18 cellular contexts compared by ENCODE assay signal in the genomic region with DNA sequence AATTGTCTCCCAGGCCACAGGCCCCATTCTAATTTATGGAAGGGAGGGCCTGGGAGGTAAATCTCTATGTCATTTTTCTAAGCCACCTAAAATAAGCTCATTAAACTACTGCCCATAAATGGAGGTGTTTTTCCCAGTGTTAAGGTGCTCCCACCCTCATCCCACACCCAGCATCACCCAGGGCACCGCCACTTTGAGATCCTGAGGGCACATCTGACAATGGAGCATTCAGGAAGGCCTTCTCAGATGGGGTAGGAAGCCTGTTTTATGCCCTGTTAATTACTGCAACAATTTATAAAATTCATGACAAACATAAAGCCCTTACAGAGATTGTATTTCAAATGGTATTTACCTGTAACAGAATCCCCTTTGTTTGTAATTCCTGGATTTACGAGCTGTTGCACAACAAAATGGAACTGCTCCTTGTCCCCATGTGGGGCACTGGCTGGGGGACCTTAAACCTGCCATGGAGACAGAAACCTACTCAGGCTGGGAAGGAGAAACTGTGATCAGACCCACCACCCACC.
DNase-seq lines count a peak whose midpoint lies in the region; TF ChIP-seq lines count a peak whose summit lies in the region.
"Had no signal": no experiment of that assay in that cellular context is flagged by ENCODE, and none has a peak within 500 bp of the region (broad histone marks: within the 10 kb centered on the region; RNA-seq: fewer than 3 reads in every experiment).

No MANE protein-coding gene starts in this region.

- H2AFZ ChIP-seq in neural progenitor cell (replicated peaks): peak overlapping the region; percentile 2

- H3K27me3 ChIP-seq in neural progenitor cell: peaks cover 4% of the 10 kb centered on the region

- DNase-seq in NCI-H2107 treated with DMSO at 0.1 percent for 48 hours (lab: John Stamatoyannopoulos, UW; ENCODE audit: unreplicated experiment): peak; percentile 38
- no peak for DNase-seq in NCI-H2107 (lab: John Stamatoyannopoulos, UW)
- DNase-seq in M059J (ENCODE audit: low read depth): peak; percentile 14
- peak; percentile 78 for DNase-seq in NCI-H748 treated with DMSO at 0.1 percent for 48 hours (lab: John Stamatoyannopoulos, UW)
- no peak for DNase-seq in neural progenitor cell (ENCODE audit: low spot score)
- DNase-seq in HuH-7.5 (ENCODE audit: low spot score): no peak
- DNase-seq in UCSD-AML1 (lab: John Stamatoyannopoulos, UW; ENCODE audit: unreplicated experiment): no peak
- DNase-seq in stimulated activated CD4-positive, alpha-beta T cell treated with anti-CD3 and anti-CD28 coated beads, Interleukin-4, amount 100 ng/mL, for 4 hours: no peak
- DNase-seq: CD4-positive, alpha-beta memory T cell; DMS79 treated with DMSO at 0.1 percent for 48 hours; H7; MV-4-11; NCI-H146; NCI-H446; RPMI8226; T-helper 2 cell had no signal

- H3K27ac Mint-ChIP-seq in neural progenitor cell: no peak overlapping the region
- H3K27ac Mint-ChIP-seq: CD4-positive, alpha-beta memory T cell; IgD-negative memory B cell had no signal

- no peak overlapping the region for H3K4me2 ChIP-seq in neural progenitor cell

- H3K27me3 Mint-ChIP-seq in neural progenitor cell (ENCODE audit: insufficient read depth, low read depth): peaks cover 9% of the 10 kb centered on the region

- no peaks in the 10 kb centered on the region for H3K36me3 Mint-ChIP-seq in neural progenitor cell
- H3K36me3 Mint-ChIP-seq: CD4-positive, alpha-beta memory T cell; IgD-negative memory B cell had no signal

- no peak overlapping the region for H3K27ac ChIP-seq in neural progenitor cell
- H3K27ac ChIP-seq: 22Rv1 had no signal

- no peaks in the 10 kb centered on the region for H3K36me3 ChIP-seq in neural progenitor cell

- no peaks in the 10 kb centered on the region for H3K79me2 ChIP-seq in neural progenitor cell (ENCODE audit: low read depth)

- H3K9ac ChIP-seq in neural progenitor cell: no peak overlapping the region

- no peaks in the 10 kb centered on the region for H3K4me1 Mint-ChIP-seq in neural progenitor cell
- H3K4me1 Mint-ChIP-seq: CD4-positive, alpha-beta memory T cell; IgD-negative memory B cell had no signal

- no peak overlapping the region for H3K4me3 ChIP-seq in neural progenitor cell

- H3K4me3 Mint-ChIP-seq in neural progenitor cell: no peak overlapping the region
- H3K4me3 Mint-ChIP-seq: CD4-positive, alpha-beta memory T cell; IgD-negative memory B cell had no signal

- TF ChIP-seq CTCF in neural progenitor cell (IDR thresholded peaks at IDR 0.05): no peak

- H4K20me1 ChIP-seq in neural progenitor cell (ENCODE audit: low read depth): no peaks in the 10 kb centered on the region

- peaks cover 9% of the 10 kb centered on the region for H3K4me1 ChIP-seq in neural progenitor cell

- H3F3A ChIP-seq in neural progenitor cell (ENCODE audit: low read depth): no peaks in the 10 kb centered on the region

- H3K9me3 Mint-ChIP-seq in neural progenitor cell: no peaks in the 10 kb centered on the region

- no peaks in the 10 kb centered on the region for H3K9me3 ChIP-seq in neural progenitor cell (ENCODE audit: low read depth)

Comparison
In these comparisons a context has a peak if more than half of its experiments do, and no peak if none do; other contexts are left out.
1. DNase-seq: peak in NCI-H2107 treated with DMSO at 0.1 percent for 48 hours (single experiment), M059J (single experiment) and NCI-H748 treated with DMSO at 0.1 percent for 48 hours (single experiment); none in NCI-H2107 (single experiment), neural progenitor cell (single experiment), HuH-7.5 (single experiment), UCSD-AML1 (single experiment) and stimulated activated CD4-positive, alpha-beta T cell treated with anti-CD3 and anti-CD28 coated beads, Interleukin-4, amount 100 ng/mL, for 4 hours (0 of 2).